Comparison of ENCODE assay signal across 2 cellular contexts in the genomic region with DNA sequence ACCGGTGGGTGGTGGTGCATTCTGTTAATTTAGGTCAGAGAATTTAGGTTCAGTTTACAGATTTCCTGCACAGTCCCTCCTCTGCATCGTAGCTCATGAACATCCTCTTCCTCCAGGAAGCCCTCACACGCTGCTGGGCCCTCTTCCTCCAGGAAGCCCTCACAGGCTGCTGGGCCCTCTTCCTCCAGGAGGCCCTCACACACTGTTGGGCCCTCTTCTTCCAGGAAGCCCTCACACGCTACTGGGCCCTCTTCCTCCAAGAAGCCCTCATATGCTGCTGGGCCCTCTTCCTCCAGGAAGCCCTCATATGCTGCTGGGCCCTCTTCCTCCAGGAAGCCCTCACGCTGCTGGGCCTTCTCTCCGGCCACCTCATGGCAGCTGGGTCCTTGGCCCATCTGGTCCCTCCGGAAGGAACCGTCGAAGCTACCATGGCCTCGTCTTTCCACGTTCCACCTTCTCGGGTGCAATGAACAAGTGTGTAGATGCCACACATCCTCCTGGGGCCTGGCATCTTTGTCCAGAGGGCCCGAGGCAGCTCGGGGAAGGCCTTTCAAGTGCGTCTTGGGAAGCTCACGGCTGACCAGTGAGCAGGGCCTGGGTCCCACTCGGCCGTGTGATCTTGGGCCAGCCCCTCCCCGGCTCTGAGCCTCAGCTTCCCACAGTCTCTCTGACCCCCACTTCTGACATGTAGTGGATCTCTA.
TF ChIP-seq lines count a peak whose summit lies in the region.

No MANE protein-coding gene starts in this region.

TF ChIP-seq in K562, 482 proteins besides CTCF, POLR2A, EP300 and RAD21 (continued from another document):
- TF ChIP-seq ZNF436 (CRISPR knock-in tag; IDR thresholded peaks at IDR 0.05): 0 out of 2 replicates have a peak, but pooled peaks have one; percentile 25
- 0 out of 2 replicates have a peak, but pooled peaks have one; percentile 49 for TF ChIP-seq PTBP1 (IDR thresholded peaks at IDR 0.05; ENCODE audit: low read depth, low read length)
- no peak for TF ChIP-seq NBN (IDR thresholded peaks at IDR 0.05; ENCODE audit: low read depth)
- TF ChIP-seq NR2C1 (IDR thresholded peaks at IDR 0.05): no peak
- TF ChIP-seq NR2C1 (tag; IDR thresholded peaks at IDR 0.05): no peak
- peak; percentile 98 for TF ChIP-seq ZFP36 (IDR thresholded peaks at IDR 0.05; ENCODE audit: low read depth, low read length, partially characterized antibody)
- TF ChIP-seq SMARCA5 (IDR thresholded peaks at IDR 0.05): peak; percentile 81

TF ChIP-seq in HEK293T, 16 proteins besides CTCF, POLR2A, EP300 and RAD21 (continued from another document):
- TF ChIP-seq LEF1 (IDR thresholded peaks at IDR 0.05; ENCODE audit: borderline replicate concordance): no peak
- no peak for TF ChIP-seq HDGF (IDR thresholded peaks at IDR 0.05; ENCODE audit: borderline replicate concordance)
- no peak for TF ChIP-seq L3MBTL2 (conservative IDR thresholded peaks at IDR 0.05)
- TF ChIP-seq SP1 (IDR thresholded peaks at IDR 0.05): no peak
- TF ChIP-seq CTBP1 (IDR thresholded peaks at IDR 0.05; ENCODE audit: borderline replicate concordance): no peak
TF ChIP-seq in HEK293T: peak in this region for 0.
